9 cellular contexts compared by ENCODE assay signal in genomic region chr17:1229354-1229890, GRCh38. TPM values are rescaled to one million over a fixed set of nuclear protein-coding genes. Genes with fewer than 3 reads are reported as not detected.
A peak's percentile ranks its signal among the peaks of the same experiment; 100 is the strongest.
DNase-seq lines count a peak whose midpoint lies in the region; ATAC-seq and TF ChIP-seq lines count a peak whose summit lies in the region.
"Had no signal": no experiment of that assay in that cellular context is flagged by ENCODE, and none has a peak within 500 bp of the region (broad histone marks: within the 10 kb centered on the region; RNA-seq: fewer than 3 reads in every experiment).

No MANE protein-coding gene starts in this region.

- ATAC-seq in GM19452 (IDR thresholded peaks at IDR 0.05; ENCODE audit: unreplicated experiment) (peak; percentile 48), GM19023 (IDR thresholded peaks at IDR 0.05; ENCODE audit: unreplicated experiment) (no peak)
- peak; percentile 75 for ATAC-seq in activated CD8-positive, alpha-beta T cell treated with anti-CD3 and anti-CD28 coated beads, Interleukin-2, amount 10 ng/mL, durations not matched to agents 7 days and 5 days

- H3K36me3 ChIP-seq in BLaER1 treated with 17β-estradiol and CSF1 and Interleukin-3, amounts not matched to agents 10 nM and 100 nM, result peaks cover 0 to 26% (median 0%) of the 10 kb centered on the region in 11 experiments; a peak in 9 of 22 replicates
- H3K36me3 ChIP-seq in neutrophil, result no peaks in the 10 kb centered on the region

- no peaks in the 10 kb centered on the region for H3K9me3 Mint-ChIP-seq in activated CD8-positive, alpha-beta T cell treated with anti-CD3 and anti-CD28 coated beads, Interleukin-2, amount 10 ng/mL, durations not matched to agents 7 days and 5 days (ENCODE audit: insufficient read depth)

- TF ChIP-seq CTCF in fibroblast of villous mesenchyme (IDR thresholded peaks at IDR 0.05; ENCODE audit: insufficient read depth, low read depth, low read length) (no peak), neutrophil (IDR thresholded peaks at IDR 0.05) (no peak), RWPE1 (conservative IDR thresholded peaks at IDR 0.05; ENCODE audit: low read depth) (no peak)

- H3K4me1 ChIP-seq in BLaER1 treated with 17β-estradiol and CSF1 and Interleukin-3, amounts not matched to agents 10 nM and 100 nM, result peaks cover 26 to 62% (median 30%) of the 10 kb centered on the region in 10 experiments
- peaks cover 15 to 22% of the 10 kb centered on the region in 2 experiments for H3K4me1 ChIP-seq in neutrophil (ENCODE audit: control insufficient read depth in 1 of 2, insufficient read depth in 1 of 2, low read depth in 1 of 2, low read length in 1 of 2)

- CTCF ChIA-PET in activated CD8-positive, alpha-beta T cell treated with anti-CD3 and anti-CD28 coated beads, Interleukin-2, amount 10 ng/mL, durations not matched to agents 7 days and 5 days (lab: Charles Lee), result interaction anchor here (0.8 to 2.3 kb wide), 6 partner anchors 28 to 107 kb away, joined by 3 to 11 read pairs (median 4); partner anchors contain the start of gene BHLHA9
- CTCF ChIA-PET in RWPE1 (lab: Yijun Ruan, JAX), result interaction anchor here (0.7 to 1.6 kb wide), 2 partner anchors 107 to 680 kb away, joined by 3 to 4 read pairs; no protein-coding TSS in a partner anchor

- H3K27me3 ChIP-seq in BLaER1 treated with 17β-estradiol and CSF1 and Interleukin-3, amounts not matched to agents 10 nM and 100 nM, result peaks cover 0 to 69% (median 64%) of the 10 kb centered on the region in 11 experiments; a peak in 21 of 22 replicates
- H3K27me3 ChIP-seq in neutrophil, result peaks cover 65% of the 10 kb centered on the region

- H3K9me3 ChIP-seq in BLaER1 treated with 17β-estradiol and CSF1 and Interleukin-3, amounts not matched to agents 10 nM and 100 nM (replicated peaks in 1 of 11), result no peaks in the 10 kb centered on the region
- no peaks in the 10 kb centered on the region for H3K9me3 ChIP-seq in neutrophil

- H3K27ac ChIP-seq in BLaER1 treated with 17β-estradiol and CSF1 and Interleukin-3, amounts not matched to agents 10 nM and 100 nM, result peak overlapping the region; percentile 44 to 88 (median 71); a peak in 21 of 22 replicates
- peak overlapping the region; percentile 58 for H3K27ac ChIP-seq in neutrophil
- no peak overlapping the region for H3K27ac ChIP-seq in RWPE1

- peak; percentile 18 to 49 for DNase-seq in Kasumi-1 (lab: John Stamatoyannopoulos, UW)
- peak; percentile 61 for DNase-seq in activated CD8-positive, alpha-beta T cell treated with anti-CD3 and anti-CD28 coated beads, Interleukin-2, amount 10 ng/mL, durations not matched to agents 7 days and 5 days
- no peak for DNase-seq in fibroblast of villous mesenchyme (ENCODE audit: low read depth)
- DNase-seq in RWPE1 (ENCODE audit: low spot score), result no peak

- peaks cover 36% of the 10 kb centered on the region for H3K27me3 Mint-ChIP-seq in activated CD8-positive, alpha-beta T cell treated with anti-CD3 and anti-CD28 coated beads, Interleukin-2, amount 10 ng/mL, durations not matched to agents 7 days and 5 days (ENCODE audit: low read depth)

- H3K4me3 ChIP-seq in BLaER1 treated with 17β-estradiol and CSF1 and Interleukin-3, amounts not matched to agents 10 nM and 100 nM, result peak overlapping the region; percentile 67 to 99 (median 82)
- peak overlapping the region; percentile 51 for H3K4me3 ChIP-seq in fibroblast of villous mesenchyme (ENCODE audit: low read depth, low read length)
- H3K4me3 ChIP-seq in neutrophil (ENCODE audit: low read depth in 1 of 2, low read length in 1 of 2), result peak overlapping the region; percentile 69 to 75

- peak overlapping the region; percentile 67 for H3K4me3 Mint-ChIP-seq in activated CD8-positive, alpha-beta T cell treated with anti-CD3 and anti-CD28 coated beads, Interleukin-2, amount 10 ng/mL, durations not matched to agents 7 days and 5 days

- H3K36me3 Mint-ChIP-seq in activated CD8-positive, alpha-beta T cell treated with anti-CD3 and anti-CD28 coated beads, Interleukin-2, amount 10 ng/mL, durations not matched to agents 7 days and 5 days (ENCODE audit: low read depth), result peaks cover 13% of the 10 kb centered on the region

- H3K4me1 Mint-ChIP-seq in activated CD8-positive, alpha-beta T cell treated with anti-CD3 and anti-CD28 coated beads, Interleukin-2, amount 10 ng/mL, durations not matched to agents 7 days and 5 days (ENCODE audit: low read depth), result peaks cover 26% of the 10 kb centered on the region

- peak overlapping the region; percentile 96 to 100 (median 99) for H3K4me2 ChIP-seq in BLaER1 treated with 17β-estradiol and CSF1 and Interleukin-3, amounts not matched to agents 10 nM and 100 nM

- POLR2A ChIA-PET in activated CD8-positive, alpha-beta T cell treated with anti-CD3 and anti-CD28 coated beads, Interleukin-2, amount 10 ng/mL, durations not matched to agents 7 days and 5 days (lab: Charles Lee), result interaction anchor here (0.8 kb wide), 2 partner anchors 23 to 32 kb away, joined by 3 to 6 read pairs; no protein-coding TSS in a partner anchor
- POLR2A ChIA-PET in RWPE1 (lab: Yijun Ruan, JAX; ENCODE audit: low non-redundant PET), result no interaction called here

- H4K20me1 ChIP-seq in BLaER1 treated with 17β-estradiol and CSF1 and Interleukin-3, amounts not matched to agents 10 nM and 100 nM, result peaks cover 10 to 45% (median 37%) of the 10 kb centered on the region in 11 experiments; a peak in 17 of 22 replicates

- peak overlapping the region; percentile 60 for H3K27ac Mint-ChIP-seq in activated CD8-positive, alpha-beta T cell treated with anti-CD3 and anti-CD28 coated beads, Interleukin-2, amount 10 ng/mL, durations not matched to agents 7 days and 5 days

- peak overlapping the region; percentile 59 to 96 (median 80) for H3K9ac ChIP-seq in BLaER1 treated with 17β-estradiol and CSF1 and Interleukin-3, amounts not matched to agents 10 nM and 100 nM

RNA-seq across cellular contexts. Expression of gene BHLHA9, which starts 40.8 kb away (rescaled TPM):
- not detected for total RNA-seq in activated CD8-positive, alpha-beta T cell treated with anti-CD3 and anti-CD28 coated beads, Interleukin-2, amount 10 ng/mL, durations not matched to agents 7 days and 5 days
- total RNA-seq in fibroblast of villous mesenchyme, result not detected in 2 replicates
- total RNA-seq: lung microvascular endothelial cell had no signal

RNA-seq across cellular contexts. Expression of gene ABR, which starts 49.6 kb away (rescaled TPM):
- 100 to 1,000 TPM; 143 to 156 TPM for total RNA-seq in activated CD8-positive, alpha-beta T cell treated with anti-CD3 and anti-CD28 coated beads, Interleukin-2, amount 10 ng/mL, durations not matched to agents 7 days and 5 days
- 51.8 and 68.0 TPM in 2 replicates for total RNA-seq in fibroblast of villous mesenchyme

RNA-seq across cellular contexts. Expression of gene TRARG1, which starts 50.0 kb away (rescaled TPM):
- total RNA-seq in activated CD8-positive, alpha-beta T cell treated with anti-CD3 and anti-CD28 coated beads, Interleukin-2, amount 10 ng/mL, durations not matched to agents 7 days and 5 days, result 1 to 10 TPM in 1 of 2 experiments, under 1 TPM in 1; 0.78 to 1.3 TPM
- total RNA-seq in fibroblast of villous mesenchyme, result not detected in 2 replicates
- total RNA-seq: lung microvascular endothelial cell had no signal

Comparison
In these comparisons a context has a peak if more than half of its experiments do, and no peak if none do; other contexts are left out.
1. DNase-seq: peak in Kasumi-1 (2 of 2) and activated CD8-positive, alpha-beta T cell treated with anti-CD3 and anti-CD28 coated beads, Interleukin-2, amount 10 ng/mL, durations not matched to agents 7 days and 5 days (single experiment); none in fibroblast of villous mesenchyme (single experiment) and RWPE1 (single experiment).
2. Peak in every context shown above with its lines, with median percentiles within 50 percentile points of each other: H3K4me3 ChIP-seq.